Comparison of ENCODE assay signal across 1 cellular context in genomic region chr6:15485875-15486274, GRCh38.
TF ChIP-seq lines count a peak whose summit lies in the region.

No MANE protein-coding gene starts in this region.

TF ChIP-seq in GM23338, 12 proteins besides CTCF, POLR2A, EP300 and RAD21 (continued from another document):
- TF ChIP-seq ZNF462 (CRISPR knock-in tag; IDR thresholded peaks at IDR 0.05): no peak
- no peak for TF ChIP-seq EZH2phosphoT487 (IDR thresholded peaks at IDR 0.05; ENCODE audit: unreplicated experiment)
- no peak for TF ChIP-seq ZNF331 (CRISPR knock-in tag; IDR thresholded peaks at IDR 0.05; ENCODE audit: low read depth)
- no peak for TF ChIP-seq STAT1 (IDR thresholded peaks at IDR 0.05; ENCODE audit: unreplicated experiment)
- TF ChIP-seq JUNB (IDR thresholded peaks at IDR 0.05; ENCODE audit: unreplicated experiment): no peak
- no peak for TF ChIP-seq EZH2 (IDR thresholded peaks at IDR 0.05; ENCODE audit: low read depth, unreplicated experiment)
- TF ChIP-seq POLR2AphosphoS5 (IDR thresholded peaks at IDR 0.05; ENCODE audit: low read depth): no peak
- TF ChIP-seq CREB1 (CRISPR knock-in tag; IDR thresholded peaks at IDR 0.05; ENCODE audit: low read depth): no peak
- no peak for TF ChIP-seq ETS1 (IDR thresholded peaks at IDR 0.05)
- no peak for TF ChIP-seq NANOG (IDR thresholded peaks at IDR 0.05; ENCODE audit: borderline replicate concordance)
- no peak for TF ChIP-seq REST (IDR thresholded peaks at IDR 0.05; ENCODE audit: unreplicated experiment)
